ENCODE assay signal across 32 cellular contexts in genomic region chr1:56441586-56441985, GRCh38.
"Had no signal": no experiment of that assay in that cellular context is flagged by ENCODE, and none has a peak within 500 bp of the region (broad histone marks: within the 10 kb centered on the region; RNA-seq: fewer than 3 reads in every experiment).

No MANE protein-coding gene starts in this region.

- H3K9me3 ChIP-seq: adrenal gland, body of pancreas, esophagus squamous epithelium, gastroesophageal sphincter had no signal

- H3K27ac ChIP-seq: adrenal gland, body of pancreas, epithelial cell of prostate, esophagus squamous epithelium, gastroesophageal sphincter, WERI-Rb-1 had no signal

- H3K4me3 ChIP-seq: adrenal gland, body of pancreas, esophagus squamous epithelium, gastroesophageal sphincter had no signal

- H3K27me3 Mint-ChIP-seq: activated B cell treated with CpG ODN at 0.5 μM for 24 hours; activated CD4-positive, alpha-beta memory T cell treated with anti-CD3 and anti-CD28 coated beads for 36 hours; activated CD8-positive, alpha-beta memory T cell treated with anti-CD3 and anti-CD28 coated beads, Interleukin-2, amount 10 ng/mL, durations not matched to agents 7 days and 5 days; activated naive CD4-positive, alpha-beta T cell treated with anti-CD3 and anti-CD28 coated beads, Interleukin-2, amount 50 U/mL, for 24 hours; activated naive CD8-positive, alpha-beta T cell treated with anti-CD3 and anti-CD28 coated beads, Interleukin-2, amount 50 U/mL, for 24 hours; T-helper 17 cell had no signal

- ATAC-seq: activated CD4-positive, CD25-positive, alpha-beta regulatory T cell treated with anti-CD3 and anti-CD28 coated beads, Interleukin-2, amount 50 U/mL, for 24 hours; activated CD8-positive, alpha-beta memory T cell treated with anti-CD3 and anti-CD28 coated beads, Interleukin-2, amount 10 ng/mL, durations not matched to agents 7 days and 5 days; activated CD8-positive, alpha-beta T cell treated with anti-CD3 and anti-CD28 coated beads, Interleukin-2, amount 10 ng/mL, durations not matched to agents 7 days and 5 days; activated naive CD8-positive, alpha-beta T cell treated with anti-CD3 and anti-CD28 coated beads, Interleukin-2, amount 50 U/mL, for 24 hours; body of pancreas; gastroesophageal sphincter; T-helper 17 cell had no signal

- H3K9me3 Mint-ChIP-seq: activated B cell treated with CpG ODN at 0.5 μM for 24 hours; activated CD4-positive, alpha-beta memory T cell treated with anti-CD3 and anti-CD28 coated beads for 36 hours; activated naive CD4-positive, alpha-beta T cell treated with anti-CD3 and anti-CD28 coated beads for 36 hours; activated naive CD4-positive, alpha-beta T cell treated with anti-CD3 and anti-CD28 coated beads, Interleukin-2, amount 50 U/mL, for 24 hours; activated naive CD8-positive, alpha-beta T cell treated with anti-CD3 and anti-CD28 coated beads for 36 hours; activated naive CD8-positive, alpha-beta T cell treated with anti-CD3 and anti-CD28 coated beads, Interleukin-2, amount 50 U/mL, for 24 hours; activated T-helper 1 cell treated with anti-CD3 and anti-CD28 coated beads, Interleukin-12 subunit alpha, Interleukin-12 subunit beta, Interleukin-2, Interleukin-4 antibody, amounts not matched to agents 30 ng/mL and 10 ng/mL and 1 ng/mL, durations not matched to agents 14 hours and 24 hours and 36 hours; activated T-helper 2 cell treated with anti-CD3 and anti-CD28 coated beads, Interferon-gamma antibody, Interleukin-2, Interleukin-4, amounts not matched to agents 10 μg/mL and 5 μg/mL and 100 μg/mL, durations not matched to agents 14 hours and 24 hours and 36 hours; T-helper 2 cell treated with Interferon-gamma antibody and Interleukin-4, amounts not matched to agents 5 μg/mL and 100 μg/mL, for 36 hours had no signal

- DNase-seq: activated B cell treated with CpG ODN at 0.5 μM for 24 hours; activated CD4-positive, alpha-beta memory T cell treated with anti-CD3 and anti-CD28 coated beads for 36 hours; activated CD4-positive, alpha-beta T cell treated with anti-CD3 and anti-CD28 coated beads for 48 hours; activated CD4-positive, alpha-beta T cell treated with anti-CD3 and anti-CD28 coated beads, Interleukin-2, amount 50 U/mL, for 1 hour; activated CD8-positive, alpha-beta memory T cell treated with anti-CD3 and anti-CD28 coated beads, Interleukin-2, amount 10 ng/mL, durations not matched to agents 7 days and 5 days; activated CD8-positive, alpha-beta memory T cell treated with anti-CD3 and anti-CD28 coated beads, Interleukin-2, amount 50 U/mL, for 4 hours; activated CD8-positive, alpha-beta T cell treated with anti-CD3 and anti-CD28 coated beads, Interleukin-2, amount 10 ng/mL, durations not matched to agents 7 days and 5 days; activated effector memory CD4-positive, alpha-beta T cell treated with anti-CD3 and anti-CD28 coated beads, Interleukin-2, amount 50 U/mL, for 16 hours; activated naive CD4-positive, alpha-beta T cell treated with anti-CD3 and anti-CD28 coated beads for 36 hours; activated naive CD8-positive, alpha-beta T cell treated with anti-CD3 and anti-CD28 coated beads for 36 hours; activated naive CD8-positive, alpha-beta T cell treated with anti-CD3 and anti-CD28 coated beads, Interleukin-2, amount 50 U/mL, for 24 hours; activated T-cell treated with anti-CD3 and anti-CD28 coated beads, Interleukin-2, amount 50 U/mL, for 1 hour; activated T-cell treated with anti-CD3 and anti-CD28 coated beads, Interleukin-2, amount 50 U/mL, for 48 hours; adrenal gland; amygdala; aorta; body of pancreas; caudate nucleus; cortex of kidney; effector CD8-positive, alpha-beta T cell; esophagus squamous epithelium; foreskin melanocyte; T-helper 17 cell; T1000; WERI-Rb-1 had no signal

- H3K36me3 Mint-ChIP-seq: activated CD4-positive, alpha-beta memory T cell treated with anti-CD3 and anti-CD28 coated beads for 36 hours; activated CD8-positive, alpha-beta memory T cell treated with anti-CD3 and anti-CD28 coated beads, Interleukin-2, amount 10 ng/mL, durations not matched to agents 7 days and 5 days; activated naive CD4-positive, alpha-beta T cell treated with anti-CD3 and anti-CD28 coated beads, Interleukin-2, amount 50 U/mL, for 24 hours; activated naive CD8-positive, alpha-beta T cell treated with anti-CD3 and anti-CD28 coated beads for 36 hours had no signal

- H3K27me3 ChIP-seq: adrenal gland, body of pancreas, esophagus squamous epithelium, gastroesophageal sphincter had no signal

- H3K4me1 Mint-ChIP-seq: activated CD8-positive, alpha-beta memory T cell treated with anti-CD3 and anti-CD28 coated beads, Interleukin-2, amount 10 ng/mL, durations not matched to agents 7 days and 5 days; activated naive CD4-positive, alpha-beta T cell treated with anti-CD3 and anti-CD28 coated beads, Interleukin-2, amount 50 U/mL, for 24 hours; activated naive CD8-positive, alpha-beta T cell treated with anti-CD3 and anti-CD28 coated beads for 36 hours; activated naive CD8-positive, alpha-beta T cell treated with anti-CD3 and anti-CD28 coated beads, Interleukin-2, amount 50 U/mL, for 24 hours; T-helper 17 cell had no signal

- H3K36me3 ChIP-seq: adrenal gland, esophagus squamous epithelium, gastroesophageal sphincter, WERI-Rb-1 had no signal

- H3K4me3 Mint-ChIP-seq: activated B cell treated with CpG ODN at 0.5 μM for 24 hours; activated CD4-positive, alpha-beta memory T cell treated with anti-CD3 and anti-CD28 coated beads for 36 hours; activated CD8-positive, alpha-beta memory T cell treated with anti-CD3 and anti-CD28 coated beads, Interleukin-2, amount 10 ng/mL, durations not matched to agents 7 days and 5 days; activated CD8-positive, alpha-beta T cell treated with anti-CD3 and anti-CD28 coated beads, Interleukin-2, amount 10 ng/mL, durations not matched to agents 7 days and 5 days; activated naive CD4-positive, alpha-beta T cell treated with anti-CD3 and anti-CD28 coated beads for 36 hours; activated naive CD4-positive, alpha-beta T cell treated with anti-CD3 and anti-CD28 coated beads, Interleukin-2, amount 50 U/mL, for 24 hours; activated naive CD8-positive, alpha-beta T cell treated with anti-CD3 and anti-CD28 coated beads for 36 hours; activated naive CD8-positive, alpha-beta T cell treated with anti-CD3 and anti-CD28 coated beads, Interleukin-2, amount 50 U/mL, for 24 hours; activated T-helper 1 cell treated with anti-CD3 and anti-CD28 coated beads, Interleukin-12 subunit alpha, Interleukin-12 subunit beta, Interleukin-2, Interleukin-4 antibody, amounts not matched to agents 30 ng/mL and 10 ng/mL and 1 ng/mL, durations not matched to agents 14 hours and 24 hours and 36 hours; T-helper 17 cell; T-helper 2 cell treated with Interferon-gamma antibody and Interleukin-4, amounts not matched to agents 5 μg/mL and 100 μg/mL, for 36 hours had no signal

- H3K27ac Mint-ChIP-seq: activated B cell treated with CpG ODN at 0.5 μM for 24 hours; activated CD4-positive, alpha-beta memory T cell treated with anti-CD3 and anti-CD28 coated beads for 36 hours; activated CD8-positive, alpha-beta memory T cell treated with anti-CD3 and anti-CD28 coated beads, Interleukin-2, amount 10 ng/mL, durations not matched to agents 7 days and 5 days; activated CD8-positive, alpha-beta T cell treated with anti-CD3 and anti-CD28 coated beads, Interleukin-2, amount 10 ng/mL, durations not matched to agents 7 days and 5 days; activated naive CD4-positive, alpha-beta T cell treated with anti-CD3 and anti-CD28 coated beads for 36 hours; activated naive CD4-positive, alpha-beta T cell treated with anti-CD3 and anti-CD28 coated beads, Interleukin-2, amount 50 U/mL, for 24 hours; activated naive CD8-positive, alpha-beta T cell treated with anti-CD3 and anti-CD28 coated beads for 36 hours; activated naive CD8-positive, alpha-beta T cell treated with anti-CD3 and anti-CD28 coated beads, Interleukin-2, amount 50 U/mL, for 24 hours; activated T-helper 1 cell treated with anti-CD3 and anti-CD28 coated beads, Interleukin-12 subunit alpha, Interleukin-12 subunit beta, Interleukin-2, Interleukin-4 antibody, amounts not matched to agents 30 ng/mL and 10 ng/mL and 1 ng/mL, durations not matched to agents 14 hours and 24 hours and 36 hours; activated T-helper 2 cell treated with anti-CD3 and anti-CD28 coated beads, Interferon-gamma antibody, Interleukin-2, Interleukin-4, amounts not matched to agents 10 μg/mL and 5 μg/mL and 100 μg/mL, durations not matched to agents 14 hours and 24 hours and 36 hours; T-helper 17 cell; T-helper 2 cell treated with Interferon-gamma antibody and Interleukin-4, amounts not matched to agents 5 μg/mL and 100 μg/mL, for 36 hours had no signal
